1 cellular context compared by ENCODE assay signal in the genomic region with DNA sequence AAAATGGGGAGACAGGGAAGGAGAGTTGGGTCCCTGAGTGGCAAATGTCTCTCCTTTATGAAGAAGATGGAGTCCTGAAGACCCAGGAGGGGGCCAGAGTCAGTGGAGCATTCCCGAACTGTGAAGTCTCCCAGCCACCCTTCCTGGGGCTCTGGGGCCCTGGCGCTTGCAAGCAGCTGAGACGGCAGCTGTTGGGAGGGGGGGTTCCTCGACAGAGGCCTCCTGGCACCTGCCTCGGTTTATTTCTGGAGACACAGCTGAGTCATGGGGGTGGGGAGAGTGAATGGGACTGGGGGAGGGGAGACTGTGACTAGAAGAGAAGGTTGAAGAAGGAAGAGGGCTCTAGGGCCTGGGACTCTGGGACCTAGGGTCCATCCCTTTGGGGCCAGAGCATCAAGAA.
TF ChIP-seq lines count a peak whose summit lies in the region.

No MANE protein-coding gene starts in this region.

TF ChIP-seq in GM23338, 12 proteins besides CTCF, POLR2A, EP300 and RAD21:
- TF ChIP-seq, protein P1, sequence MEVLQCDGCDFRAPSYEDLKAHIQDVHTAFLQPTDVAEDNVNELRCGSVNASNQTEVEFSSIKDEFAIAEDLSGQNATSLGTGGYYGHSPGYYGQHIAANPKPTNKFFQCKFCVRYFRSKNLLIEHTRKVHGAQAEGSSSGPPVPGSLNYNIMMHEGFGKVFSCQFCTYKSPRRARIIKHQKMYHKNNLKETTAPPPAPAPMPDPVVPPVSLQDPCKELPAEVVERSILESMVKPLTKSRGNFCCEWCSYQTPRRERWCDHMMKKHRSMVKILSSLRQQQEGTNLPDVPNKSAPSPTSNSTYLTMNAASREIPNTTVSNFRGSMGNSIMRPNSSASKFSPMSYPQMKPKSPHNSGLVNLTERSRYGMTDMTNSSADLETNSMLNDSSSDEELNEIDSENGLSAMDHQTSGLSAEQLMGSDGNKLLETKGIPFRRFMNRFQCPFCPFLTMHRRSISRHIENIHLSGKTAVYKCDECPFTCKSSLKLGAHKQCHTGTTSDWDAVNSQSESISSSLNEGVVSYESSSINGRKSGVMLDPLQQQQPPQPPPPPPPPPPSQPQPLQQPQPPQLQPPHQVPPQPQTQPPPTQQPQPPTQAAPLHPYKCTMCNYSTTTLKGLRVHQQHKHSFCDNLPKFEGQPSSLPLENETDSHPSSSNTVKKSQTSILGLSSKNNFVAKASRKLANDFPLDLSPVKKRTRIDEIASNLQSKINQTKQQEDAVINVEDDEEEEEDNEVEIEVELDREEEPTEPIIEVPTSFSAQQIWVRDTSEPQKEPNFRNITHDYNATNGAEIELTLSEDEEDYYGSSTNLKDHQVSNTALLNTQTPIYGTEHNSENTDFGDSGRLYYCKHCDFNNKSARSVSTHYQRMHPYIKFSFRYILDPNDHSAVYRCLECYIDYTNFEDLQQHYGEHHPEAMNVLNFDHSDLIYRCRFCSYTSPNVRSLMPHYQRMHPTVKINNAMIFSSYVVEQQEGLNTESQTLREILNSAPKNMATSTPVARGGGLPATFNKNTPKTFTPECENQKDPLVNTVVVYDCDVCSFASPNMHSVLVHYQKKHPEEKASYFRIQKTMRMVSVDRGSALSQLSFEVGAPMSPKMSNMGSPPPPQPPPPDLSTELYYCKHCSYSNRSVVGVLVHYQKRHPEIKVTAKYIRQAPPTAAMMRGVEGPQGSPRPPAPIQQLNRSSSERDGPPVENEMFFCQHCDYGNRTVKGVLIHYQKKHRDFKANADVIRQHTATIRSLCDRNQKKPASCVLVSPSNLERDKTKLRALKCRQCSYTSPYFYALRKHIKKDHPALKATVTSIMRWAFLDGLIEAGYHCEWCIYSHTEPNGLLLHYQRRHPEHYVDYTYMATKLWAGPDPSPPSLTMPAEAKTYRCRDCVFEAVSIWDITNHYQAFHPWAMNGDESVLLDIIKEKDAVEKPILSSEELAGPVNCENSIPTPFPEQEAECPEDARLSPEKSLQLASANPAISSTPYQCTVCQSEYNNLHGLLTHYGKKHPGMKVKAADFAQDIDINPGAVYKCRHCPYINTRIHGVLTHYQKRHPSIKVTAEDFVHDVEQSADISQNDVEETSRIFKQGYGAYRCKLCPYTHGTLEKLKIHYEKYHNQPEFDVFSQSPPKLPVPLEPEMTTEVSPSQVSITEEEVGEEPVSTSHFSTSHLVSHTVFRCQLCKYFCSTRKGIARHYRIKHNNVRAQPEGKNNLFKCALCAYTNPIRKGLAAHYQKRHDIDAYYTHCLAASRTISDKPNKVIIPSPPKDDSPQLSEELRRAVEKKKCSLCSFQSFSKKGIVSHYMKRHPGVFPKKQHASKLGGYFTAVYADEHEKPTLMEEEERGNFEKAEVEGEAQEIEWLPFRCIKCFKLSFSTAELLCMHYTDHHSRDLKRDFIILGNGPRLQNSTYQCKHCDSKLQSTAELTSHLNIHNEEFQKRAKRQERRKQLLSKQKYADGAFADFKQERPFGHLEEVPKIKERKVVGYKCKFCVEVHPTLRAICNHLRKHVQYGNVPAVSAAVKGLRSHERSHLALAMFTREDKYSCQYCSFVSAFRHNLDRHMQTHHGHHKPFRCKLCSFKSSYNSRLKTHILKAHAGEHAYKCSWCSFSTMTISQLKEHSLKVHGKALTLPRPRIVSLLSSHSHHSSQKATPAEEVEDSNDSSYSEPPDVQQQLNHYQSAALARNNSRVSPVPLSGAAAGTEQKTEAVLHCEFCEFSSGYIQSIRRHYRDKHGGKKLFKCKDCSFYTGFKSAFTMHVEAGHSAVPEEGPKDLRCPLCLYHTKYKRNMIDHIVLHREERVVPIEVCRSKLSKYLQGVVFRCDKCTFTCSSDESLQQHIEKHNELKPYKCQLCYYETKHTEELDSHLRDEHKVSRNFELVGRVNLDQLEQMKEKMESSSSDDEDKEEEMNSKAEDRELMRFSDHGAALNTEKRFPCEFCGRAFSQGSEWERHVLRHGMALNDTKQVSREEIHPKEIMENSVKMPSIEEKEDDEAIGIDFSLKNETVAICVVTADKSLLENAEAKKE (CRISPR knock-in tag; IDR thresholded peaks at IDR 0.05), result no peak
- no peak for TF ChIP-seq STAT1 (IDR thresholded peaks at IDR 0.05; ENCODE audit: unreplicated experiment)
- TF ChIP-seq, protein P2, sequence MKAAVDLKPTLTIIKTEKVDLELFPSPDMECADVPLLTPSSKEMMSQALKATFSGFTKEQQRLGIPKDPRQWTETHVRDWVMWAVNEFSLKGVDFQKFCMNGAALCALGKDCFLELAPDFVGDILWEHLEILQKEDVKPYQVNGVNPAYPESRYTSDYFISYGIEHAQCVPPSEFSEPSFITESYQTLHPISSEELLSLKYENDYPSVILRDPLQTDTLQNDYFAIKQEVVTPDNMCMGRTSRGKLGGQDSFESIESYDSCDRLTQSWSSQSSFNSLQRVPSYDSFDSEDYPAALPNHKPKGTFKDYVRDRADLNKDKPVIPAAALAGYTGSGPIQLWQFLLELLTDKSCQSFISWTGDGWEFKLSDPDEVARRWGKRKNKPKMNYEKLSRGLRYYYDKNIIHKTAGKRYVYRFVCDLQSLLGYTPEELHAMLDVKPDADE (IDR thresholded peaks at IDR 0.05), result no peak
- no peak for TF ChIP-seq NANOG (IDR thresholded peaks at IDR 0.05; ENCODE audit: borderline replicate concordance)
- TF ChIP-seq CREB1 (CRISPR knock-in tag; IDR thresholded peaks at IDR 0.05; ENCODE audit: low read depth), result no peak
- TF ChIP-seq ZNF114 (CRISPR knock-in tag; IDR thresholded peaks at IDR 0.05), result no peak
- TF ChIP-seq JUNB (IDR thresholded peaks at IDR 0.05; ENCODE audit: unreplicated experiment), result no peak
- TF ChIP-seq, protein P3, sequence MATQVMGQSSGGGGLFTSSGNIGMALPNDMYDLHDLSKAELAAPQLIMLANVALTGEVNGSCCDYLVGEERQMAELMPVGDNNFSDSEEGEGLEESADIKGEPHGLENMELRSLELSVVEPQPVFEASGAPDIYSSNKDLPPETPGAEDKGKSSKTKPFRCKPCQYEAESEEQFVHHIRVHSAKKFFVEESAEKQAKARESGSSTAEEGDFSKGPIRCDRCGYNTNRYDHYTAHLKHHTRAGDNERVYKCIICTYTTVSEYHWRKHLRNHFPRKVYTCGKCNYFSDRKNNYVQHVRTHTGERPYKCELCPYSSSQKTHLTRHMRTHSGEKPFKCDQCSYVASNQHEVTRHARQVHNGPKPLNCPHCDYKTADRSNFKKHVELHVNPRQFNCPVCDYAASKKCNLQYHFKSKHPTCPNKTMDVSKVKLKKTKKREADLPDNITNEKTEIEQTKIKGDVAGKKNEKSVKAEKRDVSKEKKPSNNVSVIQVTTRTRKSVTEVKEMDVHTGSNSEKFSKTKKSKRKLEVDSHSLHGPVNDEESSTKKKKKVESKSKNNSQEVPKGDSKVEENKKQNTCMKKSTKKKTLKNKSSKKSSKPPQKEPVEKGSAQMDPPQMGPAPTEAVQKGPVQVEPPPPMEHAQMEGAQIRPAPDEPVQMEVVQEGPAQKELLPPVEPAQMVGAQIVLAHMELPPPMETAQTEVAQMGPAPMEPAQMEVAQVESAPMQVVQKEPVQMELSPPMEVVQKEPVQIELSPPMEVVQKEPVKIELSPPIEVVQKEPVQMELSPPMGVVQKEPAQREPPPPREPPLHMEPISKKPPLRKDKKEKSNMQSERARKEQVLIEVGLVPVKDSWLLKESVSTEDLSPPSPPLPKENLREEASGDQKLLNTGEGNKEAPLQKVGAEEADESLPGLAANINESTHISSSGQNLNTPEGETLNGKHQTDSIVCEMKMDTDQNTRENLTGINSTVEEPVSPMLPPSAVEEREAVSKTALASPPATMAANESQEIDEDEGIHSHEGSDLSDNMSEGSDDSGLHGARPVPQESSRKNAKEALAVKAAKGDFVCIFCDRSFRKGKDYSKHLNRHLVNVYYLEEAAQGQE (IDR thresholded peaks at IDR 0.05; ENCODE audit: unreplicated experiment), result no peak
